ENCODE assay signal across 21 cellular contexts in the genomic region with DNA sequence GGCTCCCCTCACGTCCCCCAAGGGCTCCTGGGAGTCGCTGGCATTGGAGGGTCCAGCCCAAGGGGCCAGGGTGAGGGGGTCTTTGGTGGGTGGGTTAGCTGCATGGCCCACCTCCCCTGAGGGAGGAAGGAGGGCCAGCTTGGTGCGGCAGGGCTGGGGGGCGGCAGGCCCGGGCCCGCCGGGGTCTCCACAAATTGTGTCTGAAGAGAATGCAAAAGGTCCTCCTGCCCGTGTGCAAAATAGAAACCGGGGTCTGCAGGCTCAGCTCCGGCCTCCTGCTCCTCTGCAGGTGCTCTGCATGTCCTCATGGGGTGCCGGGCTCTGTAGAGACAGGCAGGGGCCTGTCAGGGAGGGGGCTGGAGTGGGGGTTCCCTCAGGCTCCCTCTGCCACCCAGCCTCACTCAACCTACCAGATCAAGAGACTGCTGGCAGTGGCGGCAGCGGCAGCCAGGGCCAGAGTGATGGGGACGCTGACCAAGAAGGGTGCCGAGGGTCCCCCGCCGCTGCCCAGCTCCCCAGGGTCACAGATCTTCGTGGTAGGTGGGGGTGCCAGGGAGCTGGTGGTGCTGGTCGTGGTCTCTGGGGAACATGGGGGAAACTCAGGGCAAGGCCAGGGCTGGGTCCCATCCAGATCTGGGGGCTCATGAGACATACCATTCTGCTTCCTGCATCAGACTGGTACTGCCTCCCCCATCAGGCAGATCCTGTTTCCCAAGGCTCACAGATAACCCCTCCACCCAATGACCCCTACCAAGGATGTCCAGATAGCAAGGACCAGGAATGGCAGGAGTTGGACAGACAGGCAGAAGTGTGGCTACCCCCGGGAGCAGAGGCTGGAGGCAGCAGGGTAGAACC. TPM values are rescaled to one million over a fixed set of nuclear protein-coding genes. Genes with fewer than 3 reads are reported as not detected.
"Had no signal": no experiment of that assay in that cellular context is flagged by ENCODE, and none has a peak within 500 bp of the region (broad histone marks: within the 10 kb centered on the region; RNA-seq: fewer than 3 reads in every experiment).

No MANE protein-coding gene starts in this region.

- H3K9ac ChIP-seq: neural progenitor cell had no signal

- DNase-seq: activated CD4-positive, alpha-beta T cell treated with anti-CD3 and anti-CD28 coated beads, Interleukin-2, amount 50 U/mL, for 1 hour; amniotic stem cell; body of pancreas; central memory CD4-positive, alpha-beta T cell; lower lobe of right lung; retina; stimulated activated CD4-positive, alpha-beta T cell treated with anti-CD3 and anti-CD28 coated beads, Interleukin-15, amount 100 ng/mL, for 24 hours; stimulated activated CD4-positive, alpha-beta T cell treated with anti-CD3 and anti-CD28 coated beads, Interleukin-4, amount 100 ng/mL, for 24 hours; stimulated activated naive CD4-positive, alpha-beta T cell; substantia nigra; T1000 had no signal

- FAIRE-seq: keratinocyte had no signal

- H3K27me3 ChIP-seq: body of pancreas, neural progenitor cell had no signal

- H3K36me3 ChIP-seq: esophagus muscularis mucosa, lower lobe of right lung, neural progenitor cell had no signal

- H3K9me3 Mint-ChIP-seq: activated naive CD4-positive, alpha-beta T cell treated with anti-CD3 and anti-CD28 coated beads, Interleukin-2, amount 50 U/mL, for 24 hours; mesothelial cell of epicardium; neural progenitor cell had no signal

- H3K4me1 Mint-ChIP-seq: activated naive CD4-positive, alpha-beta T cell treated with anti-CD3 and anti-CD28 coated beads, Interleukin-2, amount 50 U/mL, for 24 hours had no signal

- H3K27ac Mint-ChIP-seq: activated naive CD4-positive, alpha-beta T cell treated with anti-CD3 and anti-CD28 coated beads, Interleukin-2, amount 50 U/mL, for 24 hours; mesothelial cell of epicardium; neural progenitor cell had no signal

- H3K4me3 ChIP-seq: body of pancreas, coronary artery, esophagus muscularis mucosa, hepatocyte, lower lobe of right lung, neural progenitor cell, SK-N-MC, tibial nerve had no signal

- H3K4me1 ChIP-seq: lower lobe of right lung had no signal

- H3K36me3 Mint-ChIP-seq: activated naive CD4-positive, alpha-beta T cell treated with anti-CD3 and anti-CD28 coated beads, Interleukin-2, amount 50 U/mL, for 24 hours; mesothelial cell of epicardium had no signal

- H3K9me3 ChIP-seq: body of pancreas, esophagus muscularis mucosa, lower lobe of right lung, tibial nerve had no signal

- H3K4me2 ChIP-seq: hepatocyte, neural progenitor cell had no signal

- ATAC-seq: activated CD4-positive, CD25-positive, alpha-beta regulatory T cell treated with anti-CD3 and anti-CD28 coated beads, Interleukin-2, amount 50 U/mL, for 24 hours; body of pancreas; lower lobe of right lung had no signal

- H3K27ac ChIP-seq: body of pancreas, coronary artery, esophagus muscularis mucosa, hepatocyte, lower lobe of right lung, neural progenitor cell, SK-N-MC, tibial nerve had no signal

- H3K4me3 Mint-ChIP-seq: activated naive CD4-positive, alpha-beta T cell treated with anti-CD3 and anti-CD28 coated beads, Interleukin-2, amount 50 U/mL, for 24 hours; mesothelial cell of epicardium; neural progenitor cell had no signal

RNA-seq across cellular contexts. Expression of gene ENHO, which starts 29.2 kb away (rescaled TPM):
- polyA plus RNA-seq: keratinocyte had no signal
